23 cellular contexts compared by ENCODE assay signal in genomic region chr14:104509673-104510072, GRCh38.
A peak's percentile ranks its signal among the peaks of the same experiment; 100 is the strongest.
DNase-seq lines count a peak whose midpoint lies in the region; ATAC-seq and TF ChIP-seq lines count a peak whose summit lies in the region.
"Had no signal": no experiment of that assay in that cellular context is flagged by ENCODE, and none has a peak within 500 bp of the region (broad histone marks: within the 10 kb centered on the region; RNA-seq: fewer than 3 reads in every experiment).

No MANE protein-coding gene starts in this region.

- no peaks in the 10 kb centered on the region for H3K79me2 ChIP-seq in neural cell (replicated peaks; ENCODE audit: insufficient read depth, low read length)

- H3K9me3 Mint-ChIP-seq in WTC11 = peaks cover 14% of the 10 kb centered on the region
- H3K9me3 Mint-ChIP-seq: dendritic cell treated with granulocyte-macrophage colony-stimulating factor and Interleukin-4, amounts not matched to agents 40 ng/mL and 50 ng/mL, for 4 days; immature natural killer cell; stimulated activated effector memory CD8-positive, alpha-beta T cell treated with anti-CD3 and anti-CD28 coated beads, Interleukin-12 subunit alpha, Interleukin-12 subunit beta, amount 100 ng/mL, for 72 hours had no signal

- H3F3A ChIP-seq in neural cell (ENCODE audit: insufficient read depth, low read length, poor library complexity, severe bottlenecking) = no peaks in the 10 kb centered on the region

- POLR2A ChIA-PET in WTC11 (lab: Charles Lee) = no interaction called here

- no peaks in the 10 kb centered on the region for H3K9me2 ChIP-seq in neural cell (ENCODE audit: insufficient read depth, low read length)

- H2AFZ ChIP-seq in neural cell (ENCODE audit: low read depth, low read length) = no peak overlapping the region
- H2AFZ ChIP-seq: PC-9 had no signal

- TF ChIP-seq CTCF in GM12873 (IDR thresholded peaks at IDR 0.05; ENCODE audit: insufficient read depth, low read depth, low read length, missing control alignments) = peak; percentile 17
- no peak for TF ChIP-seq CTCF in WTC11 (IDR thresholded peaks at IDR 0.05)
- TF ChIP-seq CTCF in neural cell (IDR thresholded peaks at IDR 0.05; ENCODE audit: poor library complexity, severe bottlenecking) = peak; percentile 56

- H3K27me3 Mint-ChIP-seq in WTC11 (ENCODE audit: low read depth) = no peaks in the 10 kb centered on the region; the same call in 1 of the 2 replicates
- H3K27me3 Mint-ChIP-seq: dendritic cell treated with granulocyte-macrophage colony-stimulating factor and Interleukin-4, amounts not matched to agents 40 ng/mL and 50 ng/mL, for 4 days had no signal

- CTCF ChIA-PET in WTC11 (lab: Charles Lee) = interaction anchor here (0.6 to 1.8 kb wide), 16 partner anchors 9 to 751 kb away, joined by 3 to 15 read pairs (median 4); no protein-coding TSS in a partner anchor

- H3K36me3 Mint-ChIP-seq in WTC11 = peaks cover 2% of the 10 kb centered on the region; the same call in 1 of the 2 replicates
- H3K36me3 Mint-ChIP-seq: immature natural killer cell; stimulated activated effector memory CD8-positive, alpha-beta T cell treated with anti-CD3 and anti-CD28 coated beads, Interleukin-12 subunit alpha, Interleukin-12 subunit beta, amount 100 ng/mL, for 72 hours had no signal

- H3K4me2 ChIP-seq in neural cell (ENCODE audit: low read length) = no peak overlapping the region
- H3K4me2 ChIP-seq: PC-9 had no signal

- no peaks in the 10 kb centered on the region for H3K9me3 ChIP-seq in neural cell (ENCODE audit: low read length)
- H3K9me3 ChIP-seq: psoas muscle, suprapubic skin had no signal

- H3K36me3 ChIP-seq in neural cell (ENCODE audit: insufficient read depth, low read length) = no peaks in the 10 kb centered on the region
- H3K36me3 ChIP-seq: suprapubic skin had no signal

- no peaks in the 10 kb centered on the region for H4K20me1 ChIP-seq in neural cell (ENCODE audit: insufficient read depth)

- H3K27ac Mint-ChIP-seq in WTC11 = no peak overlapping the region
- H3K27ac Mint-ChIP-seq: dendritic cell treated with granulocyte-macrophage colony-stimulating factor and Interleukin-4, amounts not matched to agents 40 ng/mL and 50 ng/mL, for 4 days; immature natural killer cell; stimulated activated effector memory CD8-positive, alpha-beta T cell treated with anti-CD3 and anti-CD28 coated beads, Interleukin-12 subunit alpha, Interleukin-12 subunit beta, amount 100 ng/mL, for 72 hours had no signal

- ATAC-seq in WTC11 (peak; percentile 65), GM21786 (IDR thresholded peaks at IDR 0.05; ENCODE audit: unreplicated experiment) (no peak), HG02938 (IDR thresholded peaks at IDR 0.05; ENCODE audit: unreplicated experiment) (no peak)
- ATAC-seq: left ventricle myocardium superior; psoas muscle; stimulated activated effector memory CD8-positive, alpha-beta T cell treated with anti-CD3 and anti-CD28 coated beads, Interleukin-12 subunit alpha, Interleukin-12 subunit beta, amount 100 ng/mL, for 72 hours had no signal

- DNase-seq in NCI-H82 (lab: John Stamatoyannopoulos, UW) (peak; percentile 30), NCI-H82 treated with DMSO at 0.1 percent for 48 hours (lab: John Stamatoyannopoulos, UW; ENCODE audit: unreplicated experiment) (no peak), WTC11 (ENCODE audit: low spot score) (no peak), midbrain (lab: John Stamatoyannopoulos, UW) (no peak)
- DNase-seq: activated naive CD4-positive, alpha-beta T cell treated with anti-CD3 and anti-CD28 coated beads, Interleukin-2, amount 50 U/mL, for 16 hours; immature natural killer cell; left ventricle myocardium superior; NCI-H1048; NCI-H2171 treated with DMSO at 0.1 percent for 48 hours; NCI-H774; PC-9; psoas muscle; SIG-M5; stimulated activated CD4-positive, alpha-beta T cell treated with anti-CD3 and anti-CD28 coated beads, Interleukin-1b, Interleukin-23, amount 100 ng/mL, for 48 hours; T-helper 1 cell had no signal

- peak overlapping the region; percentile 88 for H3K27ac ChIP-seq in neural cell (ENCODE audit: low read length)
- H3K27ac ChIP-seq: PC-9, psoas muscle, suprapubic skin had no signal

- no peaks in the 10 kb centered on the region for H3K27me3 ChIP-seq in neural cell (ENCODE audit: insufficient read depth, low read depth, low read length)

- H3K4me3 ChIP-seq in neural cell (ENCODE audit: low read length) = peak overlapping the region; percentile 46
- H3K4me3 ChIP-seq: PC-9, psoas muscle, suprapubic skin had no signal

- H3K4me1 Mint-ChIP-seq in WTC11 = peaks cover 2% of the 10 kb centered on the region
- H3K4me1 Mint-ChIP-seq: immature natural killer cell; neural crest cell; stimulated activated effector memory CD8-positive, alpha-beta T cell treated with anti-CD3 and anti-CD28 coated beads, Interleukin-12 subunit alpha, Interleukin-12 subunit beta, amount 100 ng/mL, for 72 hours had no signal

- H3K9ac ChIP-seq in neural cell (ENCODE audit: low read length) = peak overlapping the region; percentile 58

- no peak for TF ChIP-seq EP300 in neural cell (conservative IDR thresholded peaks at IDR 0.05; ENCODE audit: poor library complexity, severe bottlenecking)

- TF ChIP-seq RAD21 in neural cell (conservative IDR thresholded peaks at IDR 0.05) = peak; percentile 64

- H3K4me3 Mint-ChIP-seq in WTC11 = no peak overlapping the region
- H3K4me3 Mint-ChIP-seq: dendritic cell treated with granulocyte-macrophage colony-stimulating factor and Interleukin-4, amounts not matched to agents 40 ng/mL and 50 ng/mL, for 4 days; immature natural killer cell; neural crest cell; stimulated activated effector memory CD8-positive, alpha-beta T cell treated with anti-CD3 and anti-CD28 coated beads, Interleukin-12 subunit alpha, Interleukin-12 subunit beta, amount 100 ng/mL, for 72 hours had no signal

TF ChIP-seq in WTC11, 78 proteins besides CTCF, POLR2A, EP300 and RAD21 (continues in another document):
- no peak for TF ChIP-seq JAZF1 (CRISPR knock-in tag; IDR thresholded peaks at IDR 0.05)
- no peak for TF ChIP-seq SOX15 (CRISPR knock-in tag; IDR thresholded peaks at IDR 0.05)
- TF ChIP-seq ZNF219 (CRISPR knock-in tag; IDR thresholded peaks at IDR 0.05; ENCODE audit: borderline replicate concordance) = no peak
- no peak for TF ChIP-seq ZBTB43 (CRISPR knock-in tag; IDR thresholded peaks at IDR 0.05)
- no peak for TF ChIP-seq EMX1 (CRISPR knock-in tag; IDR thresholded peaks at IDR 0.05)
- TF ChIP-seq CBFB (CRISPR knock-in tag; IDR thresholded peaks at IDR 0.05; ENCODE audit: low read depth) = no peak
- no peak for TF ChIP-seq ZNF232 (CRISPR knock-in tag; IDR thresholded peaks at IDR 0.05)
- no peak for TF ChIP-seq USF1 (CRISPR knock-in tag; IDR thresholded peaks at IDR 0.05)

TF ChIP-seq in neural cell, 6 proteins besides CTCF, POLR2A, EP300 and RAD21:
- TF ChIP-seq REST (IDR thresholded peaks at IDR 0.05; ENCODE audit: borderline replicate concordance) (no peak), SMC3 (conservative IDR thresholded peaks at IDR 0.05; ENCODE audit: poor library complexity) (peak; percentile 58)
